In genomic region chr21:35145626-35146236, GRCh38 we compare ENCODE assay signal across 13 cellular contexts.
"Had no signal": no experiment of that assay in that cellular context is flagged by ENCODE, and none has a peak within 500 bp of the region (broad histone marks: within the 10 kb centered on the region; RNA-seq: fewer than 3 reads in every experiment).

No MANE protein-coding gene starts in this region.

- H3K9me3 ChIP-seq: gastroesophageal sphincter, sigmoid colon, suprapubic skin, upper lobe of left lung had no signal

- H3K4me3 ChIP-seq: coronary artery, gastroesophageal sphincter, sigmoid colon, suprapubic skin, upper lobe of left lung had no signal

- H3K27me3 ChIP-seq: sigmoid colon, suprapubic skin, upper lobe of left lung had no signal

- H3K27ac ChIP-seq: coronary artery, gastroesophageal sphincter, sigmoid colon, suprapubic skin, upper lobe of left lung had no signal

- DNase-seq: activated CD4-positive, alpha-beta T cell treated with anti-CD3 and anti-CD28 coated beads, Interleukin-2, amount 50 U/mL, for 4 hours; activated CD4-positive, CD25-positive, alpha-beta regulatory T cell; activated gamma-delta T cell; activated T-cell treated with anti-CD3 and anti-CD28 coated beads, Interleukin-2, amount 50 U/mL, for 24 hours; effector CD8-positive, alpha-beta T cell; sigmoid colon; stimulated activated CD4-positive, alpha-beta T cell treated with anti-CD3 and anti-CD28 coated beads, Interleukin-2, amount 100 ng/mL, for 24 hours; stimulated activated naive CD4-positive, alpha-beta T cell treated with Interleukin-2 at 50 U/mL for 16 hours; upper lobe of left lung had no signal

- ATAC-seq: gastroesophageal sphincter; natural killer cell treated with Interleukin-12 subunit alpha and Interleukin-12 subunit beta and Interleukin-15 and Interleukin-18, amount 100 ng/mL, for 72 hours had no signal

- H3K36me3 ChIP-seq: gastroesophageal sphincter, sigmoid colon, suprapubic skin, upper lobe of left lung had no signal

- H3K4me1 ChIP-seq: gastroesophageal sphincter, sigmoid colon, suprapubic skin, upper lobe of left lung had no signal
